Comparison of ENCODE assay signal across 9 cellular contexts in genomic region chr12:56084958-56085543, GRCh38. TPM values are rescaled to one million over a fixed set of nuclear protein-coding genes. Genes with fewer than 3 reads are reported as not detected.
DNase-seq lines count a peak whose midpoint lies in the region; ATAC-seq and TF ChIP-seq lines count a peak whose summit lies in the region.
"Had no signal": no experiment of that assay in that cellular context is flagged by ENCODE, and none has a peak within 500 bp of the region (broad histone marks: within the 10 kb centered on the region; RNA-seq: fewer than 3 reads in every experiment).

No MANE protein-coding gene starts in this region.

- peak; percentile 60 for TF ChIP-seq CTCF in PC-3 (conservative IDR thresholded peaks at IDR 0.05; ENCODE audit: low read depth, low read length)

- H3K36me3 ChIP-seq in PC-3 (ENCODE audit: low read depth, low read length), result peaks cover 9% of the 10 kb centered on the region; the same call in 1 of the 2 replicates
- H3K36me3 ChIP-seq: neutrophil had no signal

- H3K27ac Mint-ChIP-seq in activated naive CD4-positive, alpha-beta T cell treated with anti-CD3 and anti-CD28 coated beads for 36 hours, result no peak overlapping the region

- peaks cover 30% of the 10 kb centered on the region for H3K4me1 ChIP-seq in PC-3 (ENCODE audit: insufficient read depth, low read length)

- H4K20me1 ChIP-seq in PC-3 (ENCODE audit: low read length), result no peaks in the 10 kb centered on the region

- H3K79me2 ChIP-seq in PC-3 (ENCODE audit: low read length), result peaks cover 30% of the 10 kb centered on the region

- intact Hi-C loops in activated naive CD4-positive, alpha-beta T cell treated with anti-CD3 and anti-CD28 coated beads for 36 hours (cut with micrococcal nuclease), result loop anchor here (1.0 to 5.0 kb wide), 3 partner anchors 19 to 38 kb away; partner anchors contain the start of genes PA2G4 and RPL41
- intact Hi-C loops in PC-3 (cut with micrococcal nuclease), result no loop called here

- H3K4me2 ChIP-seq in PC-3 (ENCODE audit: low read length), result no peak overlapping the region

- no peaks in the 10 kb centered on the region for H3K9me3 ChIP-seq in PC-3 (ENCODE audit: low read length)
- H3K9me3 ChIP-seq: neutrophil had no signal

- H3K4me3 ChIP-seq in PC-3 (ENCODE audit: low read length), result no peak overlapping the region

- H3K27ac ChIP-seq in PC-3 (ENCODE audit: low read length), result no peak overlapping the region
- peak overlapping the region; percentile 96 for H3K27ac ChIP-seq in temporal lobe (ENCODE audit: low read depth, low read length)
- H3K27ac ChIP-seq: neutrophil had no signal

- CTCF ChIA-PET in activated naive CD4-positive, alpha-beta T cell treated with anti-CD3 and anti-CD28 coated beads for 36 hours (lab: Charles Lee), result interaction anchor here (0.5 to 3.2 kb wide), 13 partner anchors 11 to 340 kb away, joined by 3 to 22 read pairs (median 3); partner anchors contain the start of gene PA2G4
- CTCF ChIA-PET in PC-3 (lab: Charles Lee), result interaction anchor here (0.5 to 0.9 kb wide), 3 partner anchors 19 to 423 kb away, joined by 4 to 6 read pairs (median 5); partner anchors contain the start of gene PA2G4

- no peaks in the 10 kb centered on the region for H3K9me3 Mint-ChIP-seq in activated naive CD4-positive, alpha-beta T cell treated with anti-CD3 and anti-CD28 coated beads for 36 hours

- no peak overlapping the region for H2AFZ ChIP-seq in PC-3 (ENCODE audit: low read length)

- no peak overlapping the region for H3K4me3 Mint-ChIP-seq in activated naive CD4-positive, alpha-beta T cell treated with anti-CD3 and anti-CD28 coated beads for 36 hours

- no peak overlapping the region for H3K9ac ChIP-seq in PC-3 (ENCODE audit: low read length)

- peaks cover 13% of the 10 kb centered on the region for H3K27me3 Mint-ChIP-seq in activated naive CD4-positive, alpha-beta T cell treated with anti-CD3 and anti-CD28 coated beads for 36 hours (ENCODE audit: low read depth)

- BruUV-seq in PC-3 (replicated peaks; lab: Mats Ljungman, UMichigan), result no TSS peak

- H3K9me2 ChIP-seq in PC-3 (replicated peaks; ENCODE audit: low read length), result no peaks in the 10 kb centered on the region

- POLR2A ChIA-PET in PC-3 (lab: Charles Lee; ENCODE audit: unreplicated experiment), result no interaction called here

- no peaks in the 10 kb centered on the region for H3K27me3 ChIP-seq in PC-3 (ENCODE audit: low read length)

- H3F3A ChIP-seq in PC-3 (ENCODE audit: low read length, unreplicated experiment), result no peaks in the 10 kb centered on the region

- no peaks in the 10 kb centered on the region for H3K36me3 Mint-ChIP-seq in activated naive CD4-positive, alpha-beta T cell treated with anti-CD3 and anti-CD28 coated beads for 36 hours (ENCODE audit: low read depth)

- peak; percentile 55 for DNase-seq in activated naive CD4-positive, alpha-beta T cell treated with anti-CD3 and anti-CD28 coated beads for 36 hours
- no peak for DNase-seq in activated naive CD4-positive, alpha-beta T cell treated with anti-CD3 and anti-CD28 coated beads, Interleukin-2, amount 50 U/mL, for 16 hours
- DNase-seq in PC-3 (peak; percentile 57), dermis blood vessel endothelial cell (peak; percentile 53)

- peaks cover 8% of the 10 kb centered on the region for H3K4me1 Mint-ChIP-seq in activated naive CD4-positive, alpha-beta T cell treated with anti-CD3 and anti-CD28 coated beads for 36 hours (ENCODE audit: low read depth)

- ATAC-seq in PC-3 (no peak), GM18861 (IDR thresholded peaks at IDR 0.05; ENCODE audit: unreplicated experiment) (no peak), HG02678 (IDR thresholded peaks at IDR 0.05; ENCODE audit: unreplicated experiment) (no peak), HG03439 (IDR thresholded peaks at IDR 0.05; ENCODE audit: unreplicated experiment) (no peak)

RNA-seq across cellular contexts. Expression of gene ERBB3, which starts 5.1 kb away (rescaled TPM):
- 1 to 10 TPM; 1.0 to 1.9 TPM for total RNA-seq in activated naive CD4-positive, alpha-beta T cell treated with anti-CD3 and anti-CD28 coated beads for 36 hours
- total RNA-seq in PC-3 (2014; rRNA removed) (28.0 and 40.6 TPM in 2 replicates), dermis blood vessel endothelial cell (0.34 and 0.88 TPM in 2 replicates), temporal lobe (6.4 TPM)

RNA-seq across cellular contexts. Expression of gene PA2G4, which starts 19.3 kb away (rescaled TPM):
- total RNA-seq in activated naive CD4-positive, alpha-beta T cell treated with anti-CD3 and anti-CD28 coated beads for 36 hours, result 100 to 1,000 TPM; 398 to 411 TPM
- total RNA-seq in PC-3 (2014; rRNA removed) (391 and 406 TPM in 2 replicates), dermis blood vessel endothelial cell (106 and 276 TPM in 2 replicates), temporal lobe (68.8 TPM)

RNA-seq across cellular contexts. Expression of gene RPL41, which starts 31.4 kb away (rescaled TPM):
- 1,000 to 10,000 TPM; 5,971 to 6,299 TPM for total RNA-seq in activated naive CD4-positive, alpha-beta T cell treated with anti-CD3 and anti-CD28 coated beads for 36 hours
- total RNA-seq in PC-3 (2014; rRNA removed) (3,106 and 3,551 TPM in 2 replicates), dermis blood vessel endothelial cell (2,567 and 3,056 TPM in 2 replicates), temporal lobe (1,459 TPM)

RNA-seq across cellular contexts. Expression of gene ZC3H10, which starts 33.0 kb away (rescaled TPM):
- total RNA-seq in activated naive CD4-positive, alpha-beta T cell treated with anti-CD3 and anti-CD28 coated beads for 36 hours, result 1 to 10 TPM; 6.4 to 6.6 TPM
- 4.8 and 5.6 TPM in 2 replicates for total RNA-seq in PC-3 (2014; rRNA removed)
- total RNA-seq in dermis blood vessel endothelial cell, result 4.7 and 5.6 TPM in 2 replicates
- 3.9 TPM for total RNA-seq in temporal lobe

RNA-seq across cellular contexts. Expression of gene ESYT1, which starts 43.0 kb away (rescaled TPM):
- 10 to 100 TPM; 87.4 to 88.9 TPM for total RNA-seq in activated naive CD4-positive, alpha-beta T cell treated with anti-CD3 and anti-CD28 coated beads for 36 hours
- total RNA-seq in PC-3 (2014; rRNA removed), result 120 and 176 TPM in 2 replicates
- total RNA-seq in dermis blood vessel endothelial cell, result 400 and 456 TPM in 2 replicates
- total RNA-seq in temporal lobe, result 19.2 TPM
